ENCODE assay signal across 20 cellular contexts in genomic region chr12:53589915-53590314, GRCh38. TPM values are rescaled to one million over a fixed set of nuclear protein-coding genes. Genes with fewer than 3 reads are reported as not detected.
DNase-seq lines count a peak whose midpoint lies in the region; ATAC-seq, FAIRE-seq and TF ChIP-seq lines count a peak whose summit lies in the region.
"Had no signal": no experiment of that assay in that cellular context is flagged by ENCODE, and none has a peak within 500 bp of the region (broad histone marks: within the 10 kb centered on the region; RNA-seq: fewer than 3 reads in every experiment).

No MANE protein-coding gene starts in this region.

- peak overlapping the region; percentile 35 for H3K27ac Mint-ChIP-seq in activated T-cell treated with anti-CD3 and anti-CD28 coated beads, Interleukin-2, amount 50 U/mL, for 72 hours
- H3K27ac Mint-ChIP-seq: GM23338 had no signal

- intact Hi-C loops in K562 (cut with micrococcal nuclease) = no loop called here

- H2AFZ ChIP-seq in Karpas-422 (ENCODE audit: low read length) (no peak overlapping the region), K562 (ENCODE audit: low read depth, low read length) (no peak overlapping the region)
- H2AFZ ChIP-seq: GM23338 had no signal

- H3K4me1 ChIP-seq in Karpas-422 (ENCODE audit: low read length) = peaks cover 59% of the 10 kb centered on the region
- peaks cover 0 to 7% of the 10 kb centered on the region in 2 experiments; a peak in 2 of 5 replicates for H3K4me1 ChIP-seq in K562 (replicated peaks in 1 of 2; ENCODE audit: control insufficient read depth in 2 of 2, insufficient read depth in 2 of 2, low read length in 2 of 2)
- H3K4me1 ChIP-seq: BLaER1 had no signal

- TF ChIP-seq EP300 in K562 (IDR thresholded peaks at IDR 0.05; ENCODE audit: low read length) = no peak

- H3K9me2 ChIP-seq in Karpas-422 (replicated peaks; ENCODE audit: insufficient read depth, low read length) = no peaks in the 10 kb centered on the region

- POLR2A ChIA-PET in K562 (lab: Yijun Ruan, JAX) = no interaction called here

- no peak for FAIRE-seq in K562 (lab: Jason Lieb, UNC)
- FAIRE-seq: GM12892, GM18507, H54 had no signal

- H3K36me3 ChIP-seq in Karpas-422 (ENCODE audit: insufficient read depth, low read length) (peaks cover 4% of the 10 kb centered on the region; the same call in 1 of the 2 replicates), K562 (ENCODE audit: control insufficient read depth, insufficient read depth, low read length) (no peaks in the 10 kb centered on the region)

- no peak overlapping the region for H3K4me3 Mint-ChIP-seq in activated T-cell treated with anti-CD3 and anti-CD28 coated beads, Interleukin-2, amount 50 U/mL, for 72 hours
- H3K4me3 Mint-ChIP-seq in activated T-cell treated with anti-CD3 and anti-CD28 coated beads, Interleukin-2, amount 50 U/mL, for 4 hours = no peak overlapping the region
- H3K4me3 Mint-ChIP-seq: CD14-positive monocyte; CD4-positive, alpha-beta memory T cell; GM23338 had no signal

- H3K79me2 ChIP-seq in Karpas-422 (ENCODE audit: low read length) = peaks cover 97% of the 10 kb centered on the region
- no peaks in the 10 kb centered on the region; the same call in 2 of the 3 replicates for H3K79me2 ChIP-seq in K562 (ENCODE audit: control insufficient read depth, insufficient read depth, low read length)

- H4K20me1 ChIP-seq in Karpas-422 (ENCODE audit: insufficient read depth, low read depth, low read length) (no peaks in the 10 kb centered on the region), K562 (replicated peaks; ENCODE audit: control insufficient read depth, insufficient read depth, low read length) (no peaks in the 10 kb centered on the region)

- ATAC-seq in activated T-cell treated with anti-CD3 and anti-CD28 coated beads, Interleukin-2, amount 50 U/mL, for 72 hours (replicated peaks in 1 of 2) = no peak
- ATAC-seq in activated T-cell treated with anti-CD3 and anti-CD28 coated beads, Interleukin-2, amount 50 U/mL, for 4 hours = no peak
- no peak for ATAC-seq in K562
- ATAC-seq: GM23338 had no signal

- TF ChIP-seq RAD21 in K562 (CRISPR knock-in tag; conservative IDR thresholded peaks at IDR 0.05 in 1 of 2, IDR thresholded peaks at IDR 0.05 in 1 of 2) = no peak

- peaks cover 61% of the 10 kb centered on the region for H3K4me1 Mint-ChIP-seq in activated T-cell treated with anti-CD3 and anti-CD28 coated beads, Interleukin-2, amount 50 U/mL, for 72 hours (ENCODE audit: low read depth)
- peaks cover 20% of the 10 kb centered on the region for H3K4me1 Mint-ChIP-seq in activated T-cell treated with anti-CD3 and anti-CD28 coated beads, Interleukin-2, amount 50 U/mL, for 4 hours (ENCODE audit: low read depth)

- H3K9me3 ChIP-seq in Karpas-422 (ENCODE audit: low read length) (no peaks in the 10 kb centered on the region), K562 (replicated peaks; ENCODE audit: control insufficient read depth, insufficient read depth, low read depth, low read length) (no peaks in the 10 kb centered on the region)

- no TSS peak for BruUV-seq in K562 (replicated peaks; lab: Mats Ljungman, UMichigan)

- TF ChIP-seq POLR2A in K562 (conservative IDR thresholded peaks at IDR 0.05) = no peak

- H3K27me3 ChIP-seq in Karpas-422 (ENCODE audit: low read length) (no peaks in the 10 kb centered on the region), K562 (ENCODE audit: control insufficient read depth in 2 of 2, insufficient read depth in 2 of 2, low read length in 2 of 2) (no peaks in the 10 kb centered on the region)
- H3K27me3 ChIP-seq: BLaER1 had no signal

- no peaks in the 10 kb centered on the region for H3K9me3 Mint-ChIP-seq in activated T-cell treated with anti-CD3 and anti-CD28 coated beads, Interleukin-2, amount 50 U/mL, for 72 hours
- H3K9me3 Mint-ChIP-seq in activated T-cell treated with anti-CD3 and anti-CD28 coated beads, Interleukin-2, amount 50 U/mL, for 4 hours = no peaks in the 10 kb centered on the region
- H3K9me3 Mint-ChIP-seq: CD14-positive monocyte; CD4-positive, alpha-beta memory T cell; GM23338 had no signal

- 62% methylated on average over 4 of the region's 4 CpGs for WGBS in K562 (ENCODE audit: insufficient coverage, low coverage, missing lambda C conversion rate)

- no peak for DNase-seq in activated T-cell treated with anti-CD3 and anti-CD28 coated beads, Interleukin-2, amount 50 U/mL, for 72 hours
- no peak for DNase-seq in activated T-cell treated with anti-CD3 and anti-CD28 coated beads, Interleukin-2, amount 50 U/mL, for 4 hours
- DNase-seq in Karpas-422 = no peak
- DNase-seq in K562 (ENCODE audit: extremely low read depth in 1 of 4, low spot score in 3 of 4) = no peak
- DNase-seq in substantia nigra (lab: John Stamatoyannopoulos, UW) = no peak
- no peak for DNase-seq in NCI-H510A (lab: John Stamatoyannopoulos, UW)
- DNase-seq in ureter (ENCODE audit: low spot score) = no peak
- no peak for DNase-seq in HK-2 (ENCODE audit: unreplicated experiment)
- DNase-seq: CD4-positive, alpha-beta memory T cell; DMS153; DMS79; GDM1; HCEC 1CT had no signal

- H3K4me3 ChIP-seq in Karpas-422 (ENCODE audit: low read length) (no peak overlapping the region), K562 (no peak overlapping the region)
- H3K4me3 ChIP-seq: BLaER1, GM23338 had no signal

- no peak for TF ChIP-seq CTCF in K562 (IDR thresholded peaks at IDR 0.05 in 2 of 3, conservative IDR thresholded peaks at IDR 0.05 in 1 of 3; ENCODE audit: insufficient read depth in 2 of 3, low read depth in 1 of 3, low read length in 3 of 3)

- CTCF ChIA-PET in K562 (lab: Yijun Ruan, JAX; ENCODE audit: low intra/inter-chr PET ratio) = no interaction called here

- no peaks in the 10 kb centered on the region for H3K27me3 Mint-ChIP-seq in activated T-cell treated with anti-CD3 and anti-CD28 coated beads, Interleukin-2, amount 50 U/mL, for 72 hours (ENCODE audit: low read depth)
- H3K27me3 Mint-ChIP-seq in activated T-cell treated with anti-CD3 and anti-CD28 coated beads, Interleukin-2, amount 50 U/mL, for 4 hours (ENCODE audit: low read depth) = no peaks in the 10 kb centered on the region
- H3K27me3 Mint-ChIP-seq: CD4-positive, alpha-beta memory T cell had no signal

- no peak overlapping the region for H3K9ac ChIP-seq in Karpas-422 (ENCODE audit: low read length)
- H3K9ac ChIP-seq in K562 (ENCODE audit: insufficient read depth in 1 of 2, low read depth in 2 of 2, low read length in 2 of 2) = no peak overlapping the region
- H3K9ac ChIP-seq: BLaER1 had no signal

- in situ Hi-C loops in K562 (cut with MboI) = no loop called here

- H3K9me1 ChIP-seq in K562 (ENCODE audit: control insufficient read depth, insufficient read depth, low read length) = no peaks in the 10 kb centered on the region

- peak overlapping the region; percentile 28; the same call in 1 of the 2 replicates for H3K27ac ChIP-seq in Karpas-422 (ENCODE audit: low read length)
- no peak overlapping the region for H3K27ac ChIP-seq in K562 (ENCODE audit: extremely low read depth, low read depth, low read length)
- H3K27ac ChIP-seq in substantia nigra (ENCODE audit: low read depth, low read length, poor library complexity, severe bottlenecking) = peak overlapping the region; percentile 89
- H3K27ac ChIP-seq: 22Rv1, BLaER1 had no signal

- H3K4me2 ChIP-seq in Karpas-422 (ENCODE audit: low read depth, low read length, poor library complexity, severe bottlenecking) (no peak overlapping the region), K562 (ENCODE audit: insufficient read depth, low read length) (no peak overlapping the region)
- H3K4me2 ChIP-seq: BLaER1, GM23338 had no signal

- peaks cover 0 to 1% of the 10 kb centered on the region in 2 donors for H3K36me3 Mint-ChIP-seq in activated T-cell treated with anti-CD3 and anti-CD28 coated beads, Interleukin-2, amount 50 U/mL, for 72 hours (ENCODE audit: insufficient read depth in 2 of 2)
- peaks cover 5% of the 10 kb centered on the region for H3K36me3 Mint-ChIP-seq in activated T-cell treated with anti-CD3 and anti-CD28 coated beads, Interleukin-2, amount 50 U/mL, for 4 hours (ENCODE audit: insufficient read depth)

TF ChIP-seq in K562, 482 proteins besides CTCF, POLR2A, EP300 and RAD21 (continues in another document):
- no peak for TF ChIP-seq ZBTB8A (IDR thresholded peaks at IDR 0.05; ENCODE audit: partially characterized antibody)
- no peak for TF ChIP-seq PTRF (tag; IDR thresholded peaks at IDR 0.05)
- no peak for TF ChIP-seq ZFP1 (CRISPR knock-in tag; IDR thresholded peaks at IDR 0.05)
- peak; percentile 43; the same call in 1 of the 2 replicates for TF ChIP-seq C11orf30 (IDR thresholded peaks at IDR 0.05; ENCODE audit: low read depth)

RNA-seq across cellular contexts. Expression of gene ATF7, which starts 36.3 kb away (rescaled TPM):
- total RNA-seq in activated T-cell treated with anti-CD3 and anti-CD28 coated beads, Interleukin-2, amount 50 U/mL, for 72 hours = 10 to 100 TPM; 27.4 to 28.1 TPM
- total RNA-seq in activated T-cell treated with anti-CD3 and anti-CD28 coated beads, Interleukin-2, amount 50 U/mL, for 4 hours = 10 to 100 TPM; 19.2 to 23.2 (median 20.9) TPM
- 14.8 and 28.9 TPM in 2 replicates for total RNA-seq in Karpas-422 (2014; rRNA removed; shearing (Covaris generic); ENCODE audit: low replicate concordance)
- 37.6 and 52.5 TPM in 2 replicates for total RNA-seq in K562 (2011; cell fraction: chromatin; rRNA removed; ENCODE audit: low replicate concordance)
- total RNA-seq in K562 (2011; cell fraction: nucleolus; rRNA removed) = 22.0 and 24.5 TPM in 2 replicates
- 48.6 and 75.5 TPM in 2 replicates for total RNA-seq in K562 (2011; cell fraction: nucleoplasm; rRNA removed)
- 8.5 and 10.6 TPM in 2 replicates for total RNA-seq in K562 (2014; rRNA removed)
- total RNA-seq in K562 (2014; rRNA removed; fragmentation: Illumina TruSeq; extraction: Trizol) = 16.7 and 17.8 TPM in 2 replicates
- 12.3 and 13.8 TPM in 2 replicates for total RNA-seq in K562 (2015; rRNA removed; fragmentation: Illumina TruSeq; extraction: Trizol)
- total RNA-seq in K562 (2021) = 20.7 and 23.8 TPM in 2 replicates
- polyA plus RNA-seq in K562 (2011; rRNA removed) = 20.9 and 23.0 TPM in 2 replicates
- polyA plus RNA-seq in K562 (2011; cell fraction: cytosol; rRNA removed) = 13.1 and 21.3 TPM in 2 replicates
- polyA plus RNA-seq in K562 (2011; cell fraction: nucleus; rRNA removed) = 24.3 and 25.6 TPM in 2 replicates
- polyA plus RNA-seq in K562 (2012) = 11.9 and 18.6 TPM in 2 replicates
- 20.8 and 22.0 TPM in 2 replicates for polyA plus RNA-seq in K562 (2014; fragmentation: Illumina TruSeq; extraction: Trizol)
- 10 to 100 TPM; 28.9 to 30.4 TPM for polyA plus RNA-seq in K562 (2014; fragmentation: Nextera tagmentation; extraction: Ambion mirVana)
- 18.4 and 23.5 TPM in 2 replicates for polyA plus RNA-seq in K562 (2014; rRNA removed)
- polyA minus RNA-seq in K562 (2011; rRNA and poly(A)+ RNA removed) = 20.8 and 32.8 TPM in 2 replicates
- polyA minus RNA-seq in K562 (2011; cell fraction: cytosol; rRNA and poly(A)+ RNA removed) = 12.7 and 28.9 TPM in 2 replicates
- 9.7 and 15.9 TPM in 2 replicates for polyA minus RNA-seq in K562 (2011; cell fraction: nucleus; rRNA and poly(A)+ RNA removed)
- 58.3 TPM for total RNA-seq in ureter
